In genomic region chr15:88209111-88209510, GRCh38 we compare ENCODE assay signal across 26 cellular contexts.
"Had no signal": no experiment of that assay in that cellular context is flagged by ENCODE, and none has a peak within 500 bp of the region (broad histone marks: within the 10 kb centered on the region; RNA-seq: fewer than 3 reads in every experiment).

No MANE protein-coding gene starts in this region.

- H3K27ac ChIP-seq: stomach, suprapubic skin, testis, thoracic aorta, thyroid gland, tibial artery, tibial nerve, transverse colon, upper lobe of left lung, upper lobe of right lung, uterus, vagina had no signal

- H3K9me3 ChIP-seq: stomach, suprapubic skin, testis, thoracic aorta, thyroid gland, tibial artery, tibial nerve, transverse colon, upper lobe of left lung, upper lobe of right lung, uterus, vagina had no signal

- H3K4me3 ChIP-seq: stomach, suprapubic skin, testis, thoracic aorta, thyroid gland, tibial artery, tibial nerve, transverse colon, upper lobe of left lung, upper lobe of right lung, uterus, vagina had no signal

- H3K27me3 ChIP-seq: suprapubic skin, testis, thyroid gland, tibial artery, tibial nerve, transverse colon, upper lobe of left lung, upper lobe of right lung, uterus, vagina had no signal

- FAIRE-seq: urothelium cell line had no signal

- H3K4me1 ChIP-seq: stomach, suprapubic skin, testis, thyroid gland, tibial nerve, transverse colon, upper lobe of left lung, upper lobe of right lung, uterus, vagina had no signal

- DNase-seq: stimulated activated CD4-positive, alpha-beta T cell treated with anti-CD3 and anti-CD28 coated beads, Interleukin-2, amount 100 ng/mL, for 48 hours; stimulated activated CD4-positive, alpha-beta T cell treated with anti-CD3 and anti-CD28 coated beads, Interleukin-4, amount 100 ng/mL, for 1 hour; stimulated activated CD4-positive, alpha-beta T cell treated with anti-CD3 and anti-CD28 coated beads, Interleukin-4, amount 100 ng/mL, for 24 hours; stimulated activated CD4-positive, alpha-beta T cell treated with anti-CD3 and anti-CD28 coated beads, Interleukin-4, amount 100 ng/mL, for 4 hours; stimulated activated CD8-positive, alpha-beta memory T cell treated with anti-CD3 and anti-CD28 coated beads, Interleukin-4, amount 100 ng/mL, for 48 hours; stimulated activated naive B cell treated with anti-CD40 and anti-IgM and Interleukin-4, amounts not matched to agents 10 μg/mL and 1 μg/mL and 100 μg/mL, for 72 hours; stimulated activated naive CD4-positive, alpha-beta T cell; stimulated activated naive CD4-positive, alpha-beta T cell treated with Interleukin-2 at 50 U/mL for 16 hours; stimulated activated naive CD8-positive, alpha-beta T cell treated with anti-CD3 and anti-CD28 coated beads, Interleukin-15, amount 100 ng/mL, for 72 hours; stimulated activated naive CD8-positive, alpha-beta T cell treated with anti-CD3 and anti-CD28 coated beads, Interleukin-15, Interleukin-2, amounts not matched to agents 100 U/mL and 50 U/mL, for 24 hours; stomach; testis; thyroid gland; tibial artery; transverse colon; trophoblast cell; upper lobe of left lung; upper lobe of right lung; uterus had no signal

- H3K36me3 ChIP-seq: stomach, suprapubic skin, thoracic aorta, thyroid gland, tibial artery, transverse colon, upper lobe of left lung, upper lobe of right lung, uterus, vagina had no signal

- ATAC-seq: stimulated activated effector memory CD8-positive, alpha-beta T cell treated with anti-CD3 and anti-CD28 coated beads, Interleukin-12 subunit alpha, Interleukin-12 subunit beta, amount 100 ng/mL, for 72 hours; stimulated activated memory B cell treated with anti-CD40 and anti-IgM and Interleukin-4, amounts not matched to agents 10 μg/mL and 1 μg/mL and 100 μg/mL, for 72 hours; stimulated activated naive CD8-positive, alpha-beta T cell treated with anti-CD3 and anti-CD28 coated beads, Interleukin-15, amount 100 ng/mL, for 72 hours; upper lobe of right lung had no signal
